In genomic region chr9:93566408-93567270, GRCh38 we compare ENCODE assay signal across 8 cellular contexts. TPM values are rescaled to one million over a fixed set of nuclear protein-coding genes. Genes with fewer than 3 reads are reported as not detected.
DNase-seq lines count a peak whose midpoint lies in the region; ATAC-seq, FAIRE-seq and TF ChIP-seq lines count a peak whose summit lies in the region.

No MANE protein-coding gene starts in this region.

- H3K27ac ChIP-seq in left ventricle myocardium inferior (replicated peaks), result peak overlapping the region; percentile 99
- peak overlapping the region; percentile 91 to 94 for H3K27ac ChIP-seq in prostate gland

- FAIRE-seq in GM12891 (lab: Jason Lieb, UNC), result peak; percentile 97
- no peak for FAIRE-seq in urothelium cell line (lab: Jason Lieb, UNC)

- H3K4me3 ChIP-seq in left ventricle myocardium inferior (peak overlapping the region; percentile 78), prostate gland (peak overlapping the region; percentile 44 to 47)

- intact Hi-C loops in left ventricle myocardium inferior (cut with micrococcal nuclease), result loop anchor here (5.0 kb wide), 1 partner anchor 109 kb away; no protein-coding TSS in a partner anchor
- intact Hi-C loops in prostate gland (cut with DNase I), result loop anchor here (2.0 to 10.0 kb wide), 4 partner anchors 114 to 472 kb away; partner anchors contain the start of genes CARD19 and FAM120AOS

- DNase-seq in GM12891 (ENCODE audit: insufficient read length, low spot score), result peak; percentile 92
- DNase-seq in NCI-H1436 (lab: John Stamatoyannopoulos, UW), result peak; percentile 97
- peak; percentile 97 for DNase-seq in T follicular helper cell (ENCODE audit: low read depth)
- peak; percentile 93 for DNase-seq in amniotic stem cell (lab: John Stamatoyannopoulos, UW)
- DNase-seq in left ventricle myocardium inferior, result peak; percentile 99
- DNase-seq in prostate gland (ENCODE audit: low spot score), result peak; percentile 97
- DNase-seq in urothelium cell line (ENCODE audit: low spot score), result peak; percentile 99

- peaks cover 18% of the 10 kb centered on the region for H3K4me1 ChIP-seq in left ventricle myocardium inferior
- no peaks in the 10 kb centered on the region for H3K4me1 ChIP-seq in prostate gland (replicated peaks)

- H3K27me3 ChIP-seq in left ventricle myocardium inferior (ENCODE audit: low read depth) (no peaks in the 10 kb centered on the region), prostate gland (replicated peaks; ENCODE audit: insufficient read depth) (no peaks in the 10 kb centered on the region)

- TF ChIP-seq CTCF in left ventricle myocardium inferior (IDR thresholded peaks at IDR 0.05; ENCODE audit: borderline replicate concordance), result peak; percentile 97
- peak; percentile 87 to 98 (median 98) for TF ChIP-seq CTCF in prostate gland (IDR thresholded peaks at IDR 0.05)

- peak; percentile 79; the same call in 1 of the 2 replicates for TF ChIP-seq POLR2A in GM12891 (IDR thresholded peaks at IDR 0.05; ENCODE audit: low read depth, low read length)
- peak; percentile 95 for TF ChIP-seq POLR2A in prostate gland (IDR thresholded peaks at IDR 0.05)

- ATAC-seq in HG02840 (IDR thresholded peaks at IDR 0.05; ENCODE audit: low FRiP score, unreplicated experiment), result peak; percentile 86

- H3K36me3 ChIP-seq in left ventricle myocardium inferior, result peaks cover 34% of the 10 kb centered on the region
- H3K36me3 ChIP-seq in prostate gland, result peaks cover 0 to 10% of the 10 kb centered on the region in 2 donors

- 2% methylated on average over 46 of the region's 69 CpGs for WGBS in prostate gland

- H3K9me3 ChIP-seq in left ventricle myocardium inferior (replicated peaks) (peaks cover 8% of the 10 kb centered on the region), prostate gland (no peaks in the 10 kb centered on the region)

TF ChIP-seq in GM12891, 5 proteins besides CTCF, POLR2A, EP300 and RAD21:
- TF ChIP-seq PAX5 (IDR thresholded peaks at IDR 0.05; ENCODE audit: insufficient read depth, low read length, severe bottlenecking) (peak; percentile 14), SPI1 (IDR thresholded peaks at IDR 0.05; ENCODE audit: low read depth, low read length) (no peak; the same call in 1 of the 2 replicates), POU2F2 (IDR thresholded peaks at IDR 0.05; ENCODE audit: low read depth, low read length) (no peak; the same call in 1 of the 2 replicates), TAF1 (IDR thresholded peaks at IDR 0.05; ENCODE audit: low read depth, low read length) (peak; percentile 70), POLR2AphosphoS5 (IDR thresholded peaks at IDR 0.05; ENCODE audit: low read depth, low read length) (peak; percentile 76)

RNA-seq across cellular contexts. Expression of gene PHF2, which starts 9.7 kb away (rescaled TPM):
- 4.2 TPM for polyA plus RNA-seq in GM12891 (2012; ENCODE audit: low read depth, missing spikeins)
- total RNA-seq in left ventricle myocardium inferior, result 27.4 TPM
- 10 to 100 TPM; 32.4 to 32.9 TPM for total RNA-seq in prostate gland

Comparison
In these comparisons a context has a peak if more than half of its experiments do, and no peak if none do; other contexts are left out.
1. Peak in every context shown above with its lines: DNase-seq, ATAC-seq, H3K4me3 ChIP-seq and H3K27ac ChIP-seq.